In the genomic region with DNA sequence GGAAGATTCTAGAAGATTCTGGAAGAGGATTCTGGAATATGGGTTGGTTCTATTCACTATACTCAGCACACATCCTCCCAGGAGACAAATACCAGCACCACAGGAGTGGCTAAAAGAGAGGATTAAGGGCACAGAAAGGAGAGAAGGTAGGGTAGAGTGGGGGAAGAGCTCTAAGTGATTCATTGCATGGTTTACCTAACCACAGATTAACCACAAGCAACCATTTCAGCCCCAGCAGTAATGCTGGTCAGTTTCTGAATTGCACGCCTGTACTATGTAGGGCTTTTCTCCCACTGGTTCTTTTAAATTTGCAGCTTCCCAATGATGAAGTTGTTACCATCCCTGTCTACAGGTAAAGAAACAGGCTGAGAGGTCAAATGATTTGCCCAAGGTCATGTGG, we compare ENCODE assay signal across 9 cellular contexts.
A peak's percentile ranks its signal among the peaks of the same experiment; 100 is the strongest.
DNase-seq lines count a peak whose midpoint lies in the region; ATAC-seq, FAIRE-seq and TF ChIP-seq lines count a peak whose summit lies in the region.
"Had no signal": no experiment of that assay in that cellular context is flagged by ENCODE, and none has a peak within 500 bp of the region (broad histone marks: within the 10 kb centered on the region; RNA-seq: fewer than 3 reads in every experiment).

No MANE protein-coding gene starts in this region.

- intact Hi-C loops in left colon (cut with DNase I, micrococcal nuclease) (no loop called here), Caco-2 (cut with micrococcal nuclease; ENCODE audit: unreplicated experiment) (no loop called here)

- no peaks in the 10 kb centered on the region for H4K20me1 ChIP-seq in osteoblast (ENCODE audit: insufficient read depth, low read length)

- H3K79me2 ChIP-seq in osteoblast (ENCODE audit: insufficient read depth, low read length), result no peaks in the 10 kb centered on the region

- H3K27me3 ChIP-seq in osteoblast (ENCODE audit: insufficient read depth, low read length) (peaks cover 29% of the 10 kb centered on the region), Caco-2 (replicated peaks; ENCODE audit: control insufficient read depth, insufficient read depth, low read length) (no peaks in the 10 kb centered on the region; the same call in none of the 2 replicates)
- H3K27me3 ChIP-seq: right lobe of liver had no signal

- H3K4me3 ChIP-seq in osteoblast (ENCODE audit: insufficient read depth, low read length) (no peak overlapping the region), Caco-2 (ENCODE audit: low read depth, low read length) (no peak overlapping the region)
- H3K4me3 ChIP-seq: right lobe of liver had no signal

- H2AFZ ChIP-seq in osteoblast (ENCODE audit: low read length), result no peak overlapping the region

- peak; percentile 34 for TF ChIP-seq CTCF in osteoblast (IDR thresholded peaks at IDR 0.05; ENCODE audit: extremely low read depth, low read depth, low read length)
- TF ChIP-seq CTCF in Caco-2 (IDR thresholded peaks at IDR 0.05; ENCODE audit: insufficient read depth in 1 of 2, low read depth in 1 of 2, low read length in 1 of 2, severe bottlenecking in 1 of 2, unreplicated experiment in 1 of 2), result no peak

- no peak overlapping the region for H3K27ac Mint-ChIP-seq in Caco-2 (ENCODE audit: unreplicated experiment)

- DNase-seq in RCC 7860 (ENCODE audit: low spot score), result peak; percentile 90
- peak; percentile 96 for DNase-seq in osteoblast (ENCODE audit: insufficient read length, low spot score, missing footprints)
- DNase-seq in NCI-H187 treated with DMSO at 0.1 percent for 48 hours (lab: John Stamatoyannopoulos, UW), result no peak
- no peak for DNase-seq in hepatic stellate cell (ENCODE audit: low spot score)
- DNase-seq in left colon, result no peak
- DNase-seq in Caco-2, result no peak
- DNase-seq: right lobe of liver had no signal

- peak; percentile 82 for ATAC-seq in GM18861 (IDR thresholded peaks at IDR 0.05; ENCODE audit: unreplicated experiment)
- peak; percentile 72 for ATAC-seq in HG02885 (IDR thresholded peaks at IDR 0.05; ENCODE audit: poor library complexity, unreplicated experiment)
- ATAC-seq in left colon, result no peak
- ATAC-seq: right lobe of liver had no signal

- H3K9me3 ChIP-seq in osteoblast (ENCODE audit: low read depth, low read length), result no peaks in the 10 kb centered on the region
- H3K9me3 ChIP-seq in Caco-2, result no peaks in the 10 kb centered on the region
- H3K9me3 ChIP-seq: right lobe of liver had no signal

- no peaks in the 10 kb centered on the region for H3K9me3 Mint-ChIP-seq in Caco-2 (ENCODE audit: unreplicated experiment)

- peaks cover 31% of the 10 kb centered on the region for H3K27me3 Mint-ChIP-seq in Caco-2 (ENCODE audit: insufficient read depth, unreplicated experiment)

- no peaks in the 10 kb centered on the region for H3K36me3 ChIP-seq in osteoblast (ENCODE audit: insufficient read depth, low read length)
- H3K36me3 ChIP-seq in Caco-2 (ENCODE audit: control insufficient read depth, insufficient read depth, low read length), result no peaks in the 10 kb centered on the region
- H3K36me3 ChIP-seq: right lobe of liver had no signal

- H3K4me1 Mint-ChIP-seq in Caco-2 (ENCODE audit: low read depth, unreplicated experiment), result no peaks in the 10 kb centered on the region

- H3K36me3 Mint-ChIP-seq in Caco-2 (ENCODE audit: insufficient read depth, unreplicated experiment), result no peaks in the 10 kb centered on the region

- no TSS peak for BruUV-seq in Caco-2 (replicated peaks; lab: Mats Ljungman, UMichigan)

- POLR2A ChIA-PET in Caco-2 (lab: Charles Lee), result no interaction called here

- peak; percentile 98 for FAIRE-seq in RCC 7860 (lab: Jason Lieb, UNC)

- no peak overlapping the region for H3K4me3 Mint-ChIP-seq in Caco-2 (ENCODE audit: unreplicated experiment)

- CTCF ChIA-PET in Caco-2 (lab: Charles Lee), result no interaction called here

- H3K27ac ChIP-seq in osteoblast (ENCODE audit: low read depth, low read length), result no peak overlapping the region
- H3K27ac ChIP-seq: right lobe of liver had no signal

- peaks cover 22% of the 10 kb centered on the region for H3K4me1 ChIP-seq in osteoblast (ENCODE audit: insufficient read depth, low read length)
- H3K4me1 ChIP-seq in Caco-2, result no peaks in the 10 kb centered on the region

- peak overlapping the region; percentile 19 for H3K4me2 ChIP-seq in osteoblast (ENCODE audit: insufficient read depth, low read length)

Comparison
In these comparisons a context has a peak if more than half of its experiments do, and no peak if none do; other contexts are left out.
1. DNase-seq: peak in RCC 7860 (single experiment) and osteoblast (single experiment); none in NCI-H187 treated with DMSO at 0.1 percent for 48 hours (single experiment), hepatic stellate cell (single experiment), left colon (0 of 2) and Caco-2 (0 of 2).